ENCODE assay signal across 27 cellular contexts in the genomic region with DNA sequence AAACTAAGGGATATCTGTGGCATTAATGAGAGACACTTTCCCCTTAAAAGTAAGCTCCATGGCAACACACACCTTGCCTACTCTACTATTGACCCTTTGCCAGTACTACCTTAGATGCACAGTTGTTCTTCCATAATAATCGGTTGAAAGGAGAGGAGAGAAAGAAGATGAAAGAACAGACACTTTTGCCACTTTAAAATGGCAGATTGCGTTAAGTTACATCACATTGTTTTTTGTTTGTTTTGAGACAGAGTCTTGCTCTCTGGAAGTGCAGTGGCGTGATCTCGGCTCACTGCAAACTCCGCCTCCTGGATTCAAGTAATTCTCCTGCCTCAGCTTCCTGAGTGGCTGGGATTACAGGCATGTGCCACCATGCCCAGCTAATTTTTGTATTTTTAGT.
"Had no signal": no experiment of that assay in that cellular context is flagged by ENCODE, and none has a peak within 500 bp of the region (broad histone marks: within the 10 kb centered on the region; RNA-seq: fewer than 3 reads in every experiment).

No MANE protein-coding gene starts in this region.

- H3K27me3 Mint-ChIP-seq: dendritic cell treated with granulocyte-macrophage colony-stimulating factor and Interleukin-4, amounts not matched to agents 40 ng/mL and 50 ng/mL, for 4 days; effector memory CD8-positive, alpha-beta T cell had no signal

- FAIRE-seq: endometrium, islet of Langerhans, keratinocyte had no signal

- H3K4me1 ChIP-seq: colonic mucosa, left lung had no signal

- H3K4me3 Mint-ChIP-seq: dendritic cell treated with granulocyte-macrophage colony-stimulating factor and Interleukin-4, amounts not matched to agents 40 ng/mL and 50 ng/mL, for 4 days; effector memory CD8-positive, alpha-beta T cell; endodermal cell; mesothelial cell of epicardium had no signal

- H3K9me3 ChIP-seq: colonic mucosa, esophagus squamous epithelium, gastrocnemius medialis, heart right ventricle, left lung, lower lobe of right lung, mucosa of descending colon had no signal

- H3K27me3 ChIP-seq: colonic mucosa, esophagus squamous epithelium, gastrocnemius medialis, heart right ventricle, left lung had no signal

- H3K27ac ChIP-seq: colonic mucosa, epithelial cell of prostate, esophagus squamous epithelium, gastrocnemius medialis, heart right ventricle, left lung, lower lobe of right lung had no signal

- H3K36me3 Mint-ChIP-seq: mesothelial cell of epicardium had no signal

- H3K27ac Mint-ChIP-seq: dendritic cell treated with granulocyte-macrophage colony-stimulating factor and Interleukin-4, amounts not matched to agents 40 ng/mL and 50 ng/mL, for 4 days; endodermal cell; mesothelial cell of epicardium had no signal

- DNase-seq: colonic mucosa; cortex of kidney; effector CD8-positive, alpha-beta T cell; effector memory CD8-positive, alpha-beta T cell; endodermal cell; erythroblast; esophagus squamous epithelium; foreskin fibroblast; foreskin melanocyte; gastrocnemius medialis; glutamatergic neuron; head of caudate nucleus; heart right ventricle; hippocampal formation; left cardiac atrium; left lung; left ventricle myocardium superior; lower lobe of right lung; mesenchymal stem cell; mucosa of descending colon had no signal

- ATAC-seq: effector memory CD8-positive, alpha-beta T cell; esophagus mucosa; gastrocnemius medialis; heart right ventricle; left cardiac atrium; left lung; left ventricle myocardium superior; lower lobe of right lung; mucosa of descending colon had no signal

- H3K9me3 Mint-ChIP-seq: dendritic cell treated with granulocyte-macrophage colony-stimulating factor and Interleukin-4, amounts not matched to agents 40 ng/mL and 50 ng/mL, for 4 days; effector memory CD8-positive, alpha-beta T cell; endodermal cell; mesothelial cell of epicardium had no signal

- H3K4me1 Mint-ChIP-seq: endodermal cell had no signal

- H3K4me3 ChIP-seq: colonic mucosa, esophagus squamous epithelium, gastrocnemius medialis, heart right ventricle, left lung, lower lobe of right lung, mucosa of descending colon had no signal

- H3K36me3 ChIP-seq: colonic mucosa, esophagus squamous epithelium, gastrocnemius medialis, heart right ventricle, left lung, lower lobe of right lung had no signal
